In the genomic region with DNA sequence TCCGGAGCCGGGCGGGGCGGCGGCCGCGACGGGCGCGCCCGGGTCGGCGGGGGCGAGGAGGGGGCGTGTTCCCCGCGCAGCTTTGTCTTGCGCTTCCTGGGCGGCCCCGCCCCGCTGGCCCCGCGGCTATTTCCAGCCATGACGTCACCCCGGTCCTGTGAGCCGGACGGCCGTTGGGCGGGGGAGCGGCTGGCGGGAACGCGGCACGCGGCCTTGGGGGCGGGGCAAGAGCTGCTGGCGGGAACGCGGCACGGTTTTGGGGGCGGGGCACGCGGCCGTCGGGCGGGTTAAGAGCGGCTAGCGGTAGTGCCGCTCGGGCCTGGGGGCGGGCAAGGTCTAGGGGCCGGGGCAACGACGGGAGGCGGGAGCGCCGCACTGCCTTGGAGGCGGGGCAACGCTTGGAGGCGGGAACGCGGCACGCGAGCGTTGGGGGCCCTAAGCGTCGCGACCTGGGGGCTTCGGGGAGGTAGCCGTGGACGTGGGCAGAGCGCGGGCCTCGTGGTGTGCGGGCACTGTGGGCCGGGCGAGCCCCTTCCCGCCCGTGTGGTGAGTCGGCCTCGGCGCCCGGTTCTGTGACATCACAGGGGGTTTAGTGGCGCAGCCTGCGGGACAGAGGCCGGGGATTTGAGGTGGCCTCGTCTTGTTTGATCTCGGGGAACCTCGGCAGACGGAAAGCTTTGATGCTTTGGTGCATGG, we compare ENCODE assay signal across 1 cellular context.
TF ChIP-seq lines count a peak whose summit lies in the region.

No MANE protein-coding gene starts in this region.

TF ChIP-seq in K562, 482 proteins besides CTCF, POLR2A, EP300 and RAD21 (continued from another document and continues in another):
- TF ChIP-seq, protein P1, sequence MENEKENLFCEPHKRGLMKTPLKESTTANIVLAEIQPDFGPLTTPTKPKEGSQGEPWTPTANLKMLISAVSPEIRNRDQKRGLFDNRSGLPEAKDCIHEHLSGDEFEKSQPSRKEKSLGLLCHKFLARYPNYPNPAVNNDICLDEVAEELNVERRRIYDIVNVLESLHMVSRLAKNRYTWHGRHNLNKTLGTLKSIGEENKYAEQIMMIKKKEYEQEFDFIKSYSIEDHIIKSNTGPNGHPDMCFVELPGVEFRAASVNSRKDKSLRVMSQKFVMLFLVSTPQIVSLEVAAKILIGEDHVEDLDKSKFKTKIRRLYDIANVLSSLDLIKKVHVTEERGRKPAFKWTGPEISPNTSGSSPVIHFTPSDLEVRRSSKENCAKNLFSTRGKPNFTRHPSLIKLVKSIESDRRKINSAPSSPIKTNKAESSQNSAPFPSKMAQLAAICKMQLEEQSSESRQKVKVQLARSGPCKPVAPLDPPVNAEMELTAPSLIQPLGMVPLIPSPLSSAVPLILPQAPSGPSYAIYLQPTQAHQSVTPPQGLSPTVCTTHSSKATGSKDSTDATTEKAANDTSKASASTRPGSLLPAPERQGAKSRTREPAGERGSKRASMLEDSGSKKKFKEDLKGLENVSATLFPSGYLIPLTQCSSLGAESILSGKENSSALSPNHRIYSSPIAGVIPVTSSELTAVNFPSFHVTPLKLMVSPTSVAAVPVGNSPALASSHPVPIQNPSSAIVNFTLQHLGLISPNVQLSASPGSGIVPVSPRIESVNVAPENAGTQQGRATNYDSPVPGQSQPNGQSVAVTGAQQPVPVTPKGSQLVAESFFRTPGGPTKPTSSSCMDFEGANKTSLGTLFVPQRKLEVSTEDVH (IDR thresholded peaks at IDR 0.05; ENCODE audit: low read depth, partially characterized antibody), result peak; percentile 88
- TF ChIP-seq HDAC2 (IDR thresholded peaks at IDR 0.05) (peak; percentile 35; the same call in 1 of the 2 replicates), SMAD1 (IDR thresholded peaks at IDR 0.05; ENCODE audit: low read depth, low read length, partially characterized antibody) (no peak), GATAD2B (IDR thresholded peaks at IDR 0.05; ENCODE audit: borderline replicate concordance) (0 out of 2 replicates have a peak, but pooled peaks have one; percentile 62), POLR3A (IDR thresholded peaks at IDR 0.05; ENCODE audit: borderline replicate concordance, extremely low read depth, insufficient read depth, insufficient read length) (no peak), STAT5B (CRISPR knock-in tag; IDR thresholded peaks at IDR 0.05) (no peak), NR2C1 (IDR thresholded peaks at IDR 0.05) (no peak), NR2C1 (tag; IDR thresholded peaks at IDR 0.05) (no peak), GABPA (tag; conservative IDR thresholded peaks at IDR 0.05; ENCODE audit: low read depth) (peak; percentile 57), CSDE1 (IDR thresholded peaks at IDR 0.05) (no peak), RCOR1 (IDR thresholded peaks at IDR 0.05; ENCODE audit: borderline replicate concordance in 1 of 2, low read depth in 2 of 2, low read length in 2 of 2) (peak in 1 of 2 experiments; percentile 48; a peak in 1 of 4 replicates), ZBTB7A (IDR thresholded peaks at IDR 0.05; ENCODE audit: borderline replicate concordance, control insufficient read depth, low read depth, low read length) (peak; percentile 68; the same call in 1 of the 2 replicates), ZNF766 (CRISPR knock-in tag; conservative IDR thresholded peaks at IDR 0.05) (peak; percentile 57), RUNX1 (IDR thresholded peaks at IDR 0.05; ENCODE audit: low read depth) (no peak), CBX8 (IDR thresholded peaks at IDR 0.05; ENCODE audit: borderline replicate concordance, extremely low read depth, low read depth, low read length, poor library complexity, severe bottlenecking) (no peak), ZNF140 (CRISPR knock-in tag; IDR thresholded peaks at IDR 0.05) (no peak), HMGN3 (IDR thresholded peaks at IDR 0.05; ENCODE audit: borderline replicate concordance, extremely low read depth, insufficient read length, low read depth, low read length) (peak; percentile 83), NONO (IDR thresholded peaks at IDR 0.05; ENCODE audit: low read depth in 2 of 2, low read length in 1 of 2) (peak; percentile 1 to 42; a peak in 1 of 4 replicates), PTRF (tag; IDR thresholded peaks at IDR 0.05) (no peak), CXXC5 (CRISPR knock-in tag; IDR thresholded peaks at IDR 0.05) (peak; percentile 89), XRCC5 (IDR thresholded peaks at IDR 0.05; ENCODE audit: low read depth, low read length) (no peak)
- TF ChIP-seq, protein P2, sequence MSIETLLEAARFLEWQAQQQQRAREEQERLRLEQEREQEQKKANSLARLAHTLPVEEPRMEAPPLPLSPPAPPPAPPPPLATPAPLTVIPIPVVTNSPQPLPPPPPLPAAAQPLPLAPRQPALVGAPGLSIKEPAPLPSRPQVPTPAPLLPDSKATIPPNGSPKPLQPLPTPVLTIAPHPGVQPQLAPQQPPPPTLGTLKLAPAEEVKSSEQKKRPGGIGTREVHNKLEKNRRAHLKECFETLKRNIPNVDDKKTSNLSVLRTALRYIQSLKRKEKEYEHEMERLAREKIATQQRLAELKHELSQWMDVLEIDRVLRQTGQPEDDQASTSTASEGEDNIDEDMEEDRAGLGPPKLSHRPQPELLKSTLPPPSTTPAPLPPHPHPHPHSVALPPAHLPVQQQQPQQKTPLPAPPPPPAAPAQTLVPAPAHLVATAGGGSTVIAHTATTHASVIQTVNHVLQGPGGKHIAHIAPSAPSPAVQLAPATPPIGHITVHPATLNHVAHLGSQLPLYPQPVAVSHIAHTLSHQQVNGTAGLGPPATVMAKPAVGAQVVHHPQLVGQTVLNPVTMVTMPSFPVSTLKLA (conservative IDR thresholded peaks at IDR 0.05), result peak; percentile 54 to 85
- TF ChIP-seq, protein P3, sequence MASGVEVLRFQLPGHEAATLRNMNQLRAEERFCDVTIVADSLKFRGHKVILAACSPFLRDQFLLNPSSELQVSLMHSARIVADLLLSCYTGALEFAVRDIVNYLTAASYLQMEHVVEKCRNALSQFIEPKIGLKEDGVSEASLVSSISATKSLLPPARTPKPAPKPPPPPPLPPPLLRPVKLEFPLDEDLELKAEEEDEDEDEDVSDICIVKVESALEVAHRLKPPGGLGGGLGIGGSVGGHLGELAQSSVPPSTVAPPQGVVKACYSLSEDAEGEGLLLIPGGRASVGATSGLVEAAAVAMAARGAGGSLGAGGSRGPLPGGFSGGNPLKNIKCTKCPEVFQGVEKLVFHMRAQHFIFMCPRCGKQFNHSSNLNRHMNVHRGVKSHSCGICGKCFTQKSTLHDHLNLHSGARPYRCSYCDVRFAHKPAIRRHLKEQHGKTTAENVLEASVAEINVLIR (CRISPR knock-in tag; IDR thresholded peaks at IDR 0.05), result peak; percentile 71
- TF ChIP-seq, protein P4, sequence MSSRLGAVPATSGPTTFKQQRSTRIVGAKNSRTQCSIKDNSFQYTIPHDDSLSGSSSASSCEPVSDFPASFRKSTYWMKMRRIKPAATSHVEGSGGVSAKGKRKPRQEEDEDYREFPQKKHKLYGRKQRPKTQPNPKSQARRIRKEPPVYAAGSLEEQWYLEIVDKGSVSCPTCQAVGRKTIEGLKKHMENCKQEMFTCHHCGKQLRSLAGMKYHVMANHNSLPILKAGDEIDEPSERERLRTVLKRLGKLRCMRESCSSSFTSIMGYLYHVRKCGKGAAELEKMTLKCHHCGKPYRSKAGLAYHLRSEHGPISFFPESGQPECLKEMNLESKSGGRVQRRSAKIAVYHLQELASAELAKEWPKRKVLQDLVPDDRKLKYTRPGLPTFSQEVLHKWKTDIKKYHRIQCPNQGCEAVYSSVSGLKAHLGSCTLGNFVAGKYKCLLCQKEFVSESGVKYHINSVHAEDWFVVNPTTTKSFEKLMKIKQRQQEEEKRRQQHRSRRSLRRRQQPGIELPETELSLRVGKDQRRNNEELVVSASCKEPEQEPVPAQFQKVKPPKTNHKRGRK (tag; IDR thresholded peaks at IDR 0.05), result no peak
- TF ChIP-seq, protein P5, sequence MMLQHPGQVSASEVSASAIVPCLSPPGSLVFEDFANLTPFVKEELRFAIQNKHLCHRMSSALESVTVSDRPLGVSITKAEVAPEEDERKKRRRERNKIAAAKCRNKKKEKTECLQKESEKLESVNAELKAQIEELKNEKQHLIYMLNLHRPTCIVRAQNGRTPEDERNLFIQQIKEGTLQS (IDR thresholded peaks at IDR 0.05), result peak; percentile 93
- TF ChIP-seq, protein P5 (CRISPR knock-in tag; conservative IDR thresholded peaks at IDR 0.05), result peak; percentile 81
- TF ChIP-seq, protein P6, sequence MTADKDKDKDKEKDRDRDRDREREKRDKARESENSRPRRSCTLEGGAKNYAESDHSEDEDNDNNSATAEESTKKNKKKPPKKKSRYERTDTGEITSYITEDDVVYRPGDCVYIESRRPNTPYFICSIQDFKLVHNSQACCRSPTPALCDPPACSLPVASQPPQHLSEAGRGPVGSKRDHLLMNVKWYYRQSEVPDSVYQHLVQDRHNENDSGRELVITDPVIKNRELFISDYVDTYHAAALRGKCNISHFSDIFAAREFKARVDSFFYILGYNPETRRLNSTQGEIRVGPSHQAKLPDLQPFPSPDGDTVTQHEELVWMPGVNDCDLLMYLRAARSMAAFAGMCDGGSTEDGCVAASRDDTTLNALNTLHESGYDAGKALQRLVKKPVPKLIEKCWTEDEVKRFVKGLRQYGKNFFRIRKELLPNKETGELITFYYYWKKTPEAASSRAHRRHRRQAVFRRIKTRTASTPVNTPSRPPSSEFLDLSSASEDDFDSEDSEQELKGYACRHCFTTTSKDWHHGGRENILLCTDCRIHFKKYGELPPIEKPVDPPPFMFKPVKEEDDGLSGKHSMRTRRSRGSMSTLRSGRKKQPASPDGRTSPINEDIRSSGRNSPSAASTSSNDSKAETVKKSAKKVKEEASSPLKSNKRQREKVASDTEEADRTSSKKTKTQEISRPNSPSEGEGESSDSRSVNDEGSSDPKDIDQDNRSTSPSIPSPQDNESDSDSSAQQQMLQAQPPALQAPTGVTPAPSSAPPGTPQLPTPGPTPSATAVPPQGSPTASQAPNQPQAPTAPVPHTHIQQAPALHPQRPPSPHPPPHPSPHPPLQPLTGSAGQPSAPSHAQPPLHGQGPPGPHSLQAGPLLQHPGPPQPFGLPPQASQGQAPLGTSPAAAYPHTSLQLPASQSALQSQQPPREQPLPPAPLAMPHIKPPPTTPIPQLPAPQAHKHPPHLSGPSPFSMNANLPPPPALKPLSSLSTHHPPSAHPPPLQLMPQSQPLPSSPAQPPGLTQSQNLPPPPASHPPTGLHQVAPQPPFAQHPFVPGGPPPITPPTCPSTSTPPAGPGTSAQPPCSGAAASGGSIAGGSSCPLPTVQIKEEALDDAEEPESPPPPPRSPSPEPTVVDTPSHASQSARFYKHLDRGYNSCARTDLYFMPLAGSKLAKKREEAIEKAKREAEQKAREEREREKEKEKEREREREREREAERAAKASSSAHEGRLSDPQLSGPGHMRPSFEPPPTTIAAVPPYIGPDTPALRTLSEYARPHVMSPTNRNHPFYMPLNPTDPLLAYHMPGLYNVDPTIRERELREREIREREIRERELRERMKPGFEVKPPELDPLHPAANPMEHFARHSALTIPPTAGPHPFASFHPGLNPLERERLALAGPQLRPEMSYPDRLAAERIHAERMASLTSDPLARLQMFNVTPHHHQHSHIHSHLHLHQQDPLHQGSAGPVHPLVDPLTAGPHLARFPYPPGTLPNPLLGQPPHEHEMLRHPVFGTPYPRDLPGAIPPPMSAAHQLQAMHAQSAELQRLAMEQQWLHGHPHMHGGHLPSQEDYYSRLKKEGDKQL (CRISPR knock-in tag; IDR thresholded peaks at IDR 0.05; ENCODE audit: borderline replicate concordance), result no peak
- TF ChIP-seq, protein P7, sequence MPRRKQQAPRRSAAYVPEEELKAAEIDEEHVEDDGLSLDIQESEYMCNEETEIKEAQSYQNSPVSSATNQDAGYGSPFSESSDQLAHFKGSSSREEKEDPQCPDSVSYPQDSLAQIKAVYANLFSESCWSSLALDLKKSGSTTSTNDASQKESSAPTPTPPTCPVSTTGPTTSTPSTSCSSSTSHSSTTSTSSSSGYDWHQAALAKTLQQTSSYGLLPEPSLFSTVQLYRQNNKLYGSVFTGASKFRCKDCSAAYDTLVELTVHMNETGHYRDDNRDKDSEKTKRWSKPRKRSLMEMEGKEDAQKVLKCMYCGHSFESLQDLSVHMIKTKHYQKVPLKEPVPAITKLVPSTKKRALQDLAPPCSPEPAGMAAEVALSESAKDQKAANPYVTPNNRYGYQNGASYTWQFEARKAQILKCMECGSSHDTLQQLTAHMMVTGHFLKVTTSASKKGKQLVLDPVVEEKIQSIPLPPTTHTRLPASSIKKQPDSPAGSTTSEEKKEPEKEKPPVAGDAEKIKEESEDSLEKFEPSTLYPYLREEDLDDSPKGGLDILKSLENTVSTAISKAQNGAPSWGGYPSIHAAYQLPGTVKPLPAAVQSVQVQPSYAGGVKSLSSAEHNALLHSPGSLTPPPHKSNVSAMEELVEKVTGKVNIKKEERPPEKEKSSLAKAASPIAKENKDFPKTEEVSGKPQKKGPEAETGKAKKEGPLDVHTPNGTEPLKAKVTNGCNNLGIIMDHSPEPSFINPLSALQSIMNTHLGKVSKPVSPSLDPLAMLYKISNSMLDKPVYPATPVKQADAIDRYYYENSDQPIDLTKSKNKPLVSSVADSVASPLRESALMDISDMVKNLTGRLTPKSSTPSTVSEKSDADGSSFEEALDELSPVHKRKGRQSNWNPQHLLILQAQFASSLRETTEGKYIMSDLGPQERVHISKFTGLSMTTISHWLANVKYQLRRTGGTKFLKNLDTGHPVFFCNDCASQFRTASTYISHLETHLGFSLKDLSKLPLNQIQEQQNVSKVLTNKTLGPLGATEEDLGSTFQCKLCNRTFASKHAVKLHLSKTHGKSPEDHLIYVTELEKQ (CRISPR knock-in tag; IDR thresholded peaks at IDR 0.05), result no peak
- TF ChIP-seq, protein P8, sequence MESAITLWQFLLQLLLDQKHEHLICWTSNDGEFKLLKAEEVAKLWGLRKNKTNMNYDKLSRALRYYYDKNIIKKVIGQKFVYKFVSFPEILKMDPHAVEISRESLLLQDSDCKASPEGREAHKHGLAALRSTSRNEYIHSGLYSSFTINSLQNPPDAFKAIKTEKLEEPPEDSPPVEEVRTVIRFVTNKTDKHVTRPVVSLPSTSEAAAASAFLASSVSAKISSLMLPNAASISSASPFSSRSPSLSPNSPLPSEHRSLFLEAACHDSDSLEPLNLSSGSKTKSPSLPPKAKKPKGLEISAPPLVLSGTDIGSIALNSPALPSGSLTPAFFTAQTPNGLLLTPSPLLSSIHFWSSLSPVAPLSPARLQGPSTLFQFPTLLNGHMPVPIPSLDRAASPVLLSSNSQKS (CRISPR knock-in tag; IDR thresholded peaks at IDR 0.05), result no peak
